In genomic region chr14:23361320-23361719, GRCh38 we compare ENCODE assay signal across 12 cellular contexts. TPM values are rescaled to one million over a fixed set of nuclear protein-coding genes. Genes with fewer than 3 reads are reported as not detected.
DNase-seq lines count a peak whose midpoint lies in the region; ATAC-seq and TF ChIP-seq lines count a peak whose summit lies in the region.
"Had no signal": no experiment of that assay in that cellular context is flagged by ENCODE, and none has a peak within 500 bp of the region (broad histone marks: within the 10 kb centered on the region; RNA-seq: fewer than 3 reads in every experiment).

No MANE protein-coding gene starts in this region.

- peak; percentile 69 for DNase-seq in GM04503 (ENCODE audit: low read depth)
- no peak for DNase-seq in PC-3
- DNase-seq in fibroblast of peridontal ligament (ENCODE audit: extremely low read depth): peak; percentile 63
- DNase-seq in pons (ENCODE audit: low spot score): peak; percentile 85
- no peak for DNase-seq in Peyer's patch
- DNase-seq in NCI-H526 treated with DMSO at 0.1 percent for 48 hours (lab: John Stamatoyannopoulos, UW): no peak
- DNase-seq in GM19238 (ENCODE audit: insufficient read length, low spot score): no peak
- DNase-seq: activated T-cell treated with anti-CD3 and anti-CD28 coated beads for 4 hours, naive B cell, T-helper 17 cell had no signal

- peak; percentile 37 for ATAC-seq in PC-3
- no peak for ATAC-seq in GM21381 (IDR thresholded peaks at IDR 0.05; ENCODE audit: unreplicated experiment)
- ATAC-seq: T-helper 17 cell had no signal

- intact Hi-C loops in PC-3 (cut with micrococcal nuclease): no loop called here

- H3K4me2 ChIP-seq in PC-3 (ENCODE audit: low read length): no peak overlapping the region

- no peaks in the 10 kb centered on the region for H3K79me2 ChIP-seq in PC-3 (ENCODE audit: low read length)

- no peak for TF ChIP-seq CTCF in PC-3 (conservative IDR thresholded peaks at IDR 0.05; ENCODE audit: low read depth, low read length)
- no peak for TF ChIP-seq CTCF in Peyer's patch (IDR thresholded peaks at IDR 0.05)

- POLR2A ChIA-PET in PC-3 (lab: Charles Lee; ENCODE audit: unreplicated experiment): no interaction called here

- BruUV-seq in PC-3 (replicated peaks; lab: Mats Ljungman, UMichigan): no TSS peak

- H2AFZ ChIP-seq in PC-3 (ENCODE audit: low read length): no peak overlapping the region

- H3K4me3 ChIP-seq in PC-3 (ENCODE audit: low read length) (no peak overlapping the region), Peyer's patch (no peak overlapping the region)

- H3F3A ChIP-seq in PC-3 (ENCODE audit: low read length, unreplicated experiment): no peaks in the 10 kb centered on the region

- H3K9me3 ChIP-seq in PC-3 (ENCODE audit: low read length): no peaks in the 10 kb centered on the region
- H3K9me3 ChIP-seq in Peyer's patch: no peaks in the 10 kb centered on the region

- peaks cover 40% of the 10 kb centered on the region for H3K27me3 ChIP-seq in PC-3 (ENCODE audit: low read length)
- peaks cover 0 to 6% of the 10 kb centered on the region in 2 donors for H3K27me3 ChIP-seq in Peyer's patch

- H3K27ac ChIP-seq in PC-3 (ENCODE audit: low read length) (no peak overlapping the region), Peyer's patch (peak overlapping the region in 1 of 4 donors; percentile 50)

- no peak for TF ChIP-seq POLR2A in Peyer's patch (IDR thresholded peaks at IDR 0.05)

- H3K4me1 ChIP-seq in PC-3 (ENCODE audit: insufficient read depth, low read length): no peaks in the 10 kb centered on the region
- H3K4me1 ChIP-seq in Peyer's patch: peaks cover 0 to 9% (median 0%) of the 10 kb centered on the region in 4 donors

- no peaks in the 10 kb centered on the region for H3K9me2 ChIP-seq in PC-3 (replicated peaks; ENCODE audit: low read length)

- H3K36me3 ChIP-seq in PC-3 (ENCODE audit: low read depth, low read length) (no peaks in the 10 kb centered on the region), Peyer's patch (no peaks in the 10 kb centered on the region)

- no peaks in the 10 kb centered on the region for H4K20me1 ChIP-seq in PC-3 (ENCODE audit: low read length)

- CTCF ChIA-PET in PC-3 (lab: Charles Lee): no interaction called here

- no peak overlapping the region for H3K9ac ChIP-seq in PC-3 (ENCODE audit: low read length)

RNA-seq across cellular contexts. Expression of gene EFS, which starts 3.7 kb away (rescaled TPM):
- 0.23 and 0.36 TPM in 2 replicates for total RNA-seq in PC-3 (2014; rRNA removed)
- 1 to 10 TPM in 3 of 4 donors, not detected in 1; 2.1 to 4.4 (median 4.1) TPM for total RNA-seq in Peyer's patch
- total RNA-seq: T-helper 17 cell had no signal

RNA-seq across cellular contexts. Expression of gene SLC22A17, which starts 8.6 kb away (rescaled TPM):
- total RNA-seq in PC-3 (2014; rRNA removed) (12.0 and 13.2 TPM in 2 replicates), Peyer's patch (10 to 100 TPM in 1 of 4 donors, 1 to 10 TPM in 3; 1.6 to 19.0 (median 5.2) TPM)

RNA-seq across cellular contexts. Expression of gene IL25, which starts 11.3 kb away (rescaled TPM):
- total RNA-seq in PC-3 (2014; rRNA removed) (not detected in 2 replicates), Peyer's patch (not detected)
- total RNA-seq: subcutaneous adipose tissue, T-helper 17 cell had no signal

RNA-seq across cellular contexts. Expression of gene CMTM5, which starts 15.5 kb away (rescaled TPM):
- total RNA-seq in PC-3 (2014; rRNA removed) (not detected in 2 replicates), Peyer's patch (not detected)
- total RNA-seq: subcutaneous adipose tissue had no signal

RNA-seq across cellular contexts. Expression of gene PABPN1, which starts 40.1 kb away (rescaled TPM):
- total RNA-seq in PC-3 (2014; rRNA removed) (89.1 and 116 TPM in 2 replicates), Peyer's patch (100 to 1,000 TPM in 3 of 4 donors, 10 to 100 TPM in 1; 79.3 to 149 (median 116) TPM)

Comparison
In these comparisons a context has a peak if more than half of its experiments do, and no peak if none do; other contexts are left out.
1. DNase-seq: peak in GM04503 (single experiment), fibroblast of peridontal ligament (single experiment) and pons (single experiment); none in PC-3 (single experiment), Peyer's patch (0 of 3), NCI-H526 treated with DMSO at 0.1 percent for 48 hours (single experiment) and GM19238 (single experiment).